In genomic region chr11:119067371-119068222, GRCh38 we compare ENCODE assay signal across 9 cellular contexts. TPM values are rescaled to one million over a fixed set of nuclear protein-coding genes. Genes with fewer than 3 reads are reported as not detected.
DNase-seq lines count a peak whose midpoint lies in the region; ATAC-seq, FAIRE-seq and TF ChIP-seq lines count a peak whose summit lies in the region.
"Had no signal": no experiment of that assay in that cellular context is flagged by ENCODE, and none has a peak within 500 bp of the region (broad histone marks: within the 10 kb centered on the region; RNA-seq: fewer than 3 reads in every experiment).

VPS11 (plus strand) TSS chr11:119067818; CDS start chr11:119067824, 6 bp downstream.

- no peak for FAIRE-seq in kidney (lab: Jason Lieb, UNC)
- FAIRE-seq: islet of Langerhans had no signal

- intact Hi-C loops in kidney (cut with DNase I) = no loop called here

- peaks cover 5 to 10% of the 10 kb centered on the region in 2 donors for H3K4me1 ChIP-seq in kidney (ENCODE audit: control insufficient read depth in 1 of 2, insufficient read depth in 1 of 2, low read depth in 1 of 2, low read length in 2 of 2)

- TF ChIP-seq CTCF in AG10803 (conservative IDR thresholded peaks at IDR 0.05; ENCODE audit: low read length) = no peak
- no peak for TF ChIP-seq CTCF in kidney (IDR thresholded peaks at IDR 0.05; ENCODE audit: borderline replicate concordance, extremely low read depth, insufficient read depth)

- DNase-seq in AG10803 (ENCODE audit: low read depth) (peak; percentile 94), NCI-H510A (lab: John Stamatoyannopoulos, UW) (peak; percentile 95), cerebellum (ENCODE audit: low spot score) (peak; percentile 97), kidney (peak; percentile 100)
- DNase-seq in activated CD4-positive, alpha-beta T cell treated with anti-CD3 and anti-CD28 coated beads for 1 hour = peak; percentile 96
- DNase-seq in stimulated activated CD4-positive, alpha-beta T cell treated with anti-CD3 and anti-CD28 coated beads, Interleukin-15, amount 100 ng/mL, for 24 hours = peak; percentile 99

- ATAC-seq in GM19035 (IDR thresholded peaks at IDR 0.05; ENCODE audit: unreplicated experiment) (peak; percentile 90), HG03354 (IDR thresholded peaks at IDR 0.05; ENCODE audit: poor library complexity, severe bottlenecking, unreplicated experiment) (peak; percentile 89)

- peak within 1 kb of the TSS; percentile 84 to 92 for H3K9ac ChIP-seq in kidney (ENCODE audit: low read length in 2 of 2)

- H3K36me3 ChIP-seq in kidney (ENCODE audit: control insufficient read depth in 1 of 2, insufficient read depth in 2 of 2, low read length in 2 of 2) = peaks cover 5 to 15% of the 10 kb centered on the region in 2 donors

- H3K9me3 ChIP-seq in kidney (ENCODE audit: control insufficient read depth in 1 of 2, low read length in 2 of 2) = no peaks in the 10 kb centered on the region

- H3K27ac ChIP-seq in kidney (ENCODE audit: low read depth in 2 of 2, low read length in 2 of 2) = peak within 1 kb of the TSS; percentile 89 to 96

- H3K4me3 ChIP-seq in AG10803 (ENCODE audit: low read length) (peak within 1 kb of the TSS; percentile 79), kidney (ENCODE audit: low read length in 2 of 2) (peak within 1 kb of the TSS; percentile 81 to 92)

RNA-seq across cellular contexts. Expression of gene VPS11, which starts in this region (rescaled TPM):
- total RNA-seq in cerebellum (20.6 TPM), kidney (40.8 TPM)
- 40.0 TPM for polyA plus RNA-seq in kidney (ENCODE audit: insufficient read depth, low read depth, low replicate concordance)

Comparison
In these comparisons a context has a peak if more than half of its experiments do, and no peak if none do; other contexts are left out.
1. Peak in every context shown above with its lines: DNase-seq, ATAC-seq, H3K4me3 ChIP-seq and H3K27ac ChIP-seq.